Comparison of ENCODE assay signal across 16 cellular contexts in the genomic region with DNA sequence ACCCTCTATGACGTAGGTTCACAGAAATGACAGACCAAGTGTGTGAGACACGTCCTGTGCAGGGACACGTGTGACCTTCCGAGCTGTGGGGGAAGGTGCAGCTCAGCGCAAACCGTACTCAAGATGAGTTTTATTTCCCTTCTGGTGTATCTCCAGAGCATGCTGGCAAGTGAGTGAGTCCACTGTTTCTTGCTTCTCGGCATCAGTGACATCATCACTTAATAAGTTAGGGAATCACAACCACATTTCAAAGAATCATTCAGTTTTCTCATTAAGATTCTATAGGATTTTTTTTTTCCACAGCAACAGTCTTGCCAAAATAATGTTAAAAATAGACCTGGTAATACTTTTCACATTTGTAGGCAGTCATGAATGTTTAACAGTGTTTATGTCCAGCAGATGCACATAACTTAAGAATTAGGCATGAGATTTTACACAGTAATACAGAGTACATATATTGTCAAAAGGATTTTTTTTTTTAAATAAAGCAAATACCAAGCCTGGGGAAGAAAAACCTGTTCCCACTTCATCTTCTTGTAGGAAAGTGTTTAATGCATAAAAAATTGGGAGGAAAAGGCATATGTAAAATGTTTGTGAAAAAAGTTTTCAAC.
DNase-seq lines count a peak whose midpoint lies in the region; ATAC-seq, FAIRE-seq and TF ChIP-seq lines count a peak whose summit lies in the region.
"Had no signal": no experiment of that assay in that cellular context is flagged by ENCODE, and none has a peak within 500 bp of the region (broad histone marks: within the 10 kb centered on the region; RNA-seq: fewer than 3 reads in every experiment).

No MANE protein-coding gene starts in this region.

- H3K79me2 ChIP-seq in HepG2 (ENCODE audit: insufficient read depth, low read length), result no peaks in the 10 kb centered on the region

- TF ChIP-seq RAD21 in HepG2 (CRISPR knock-in tag; IDR thresholded peaks at IDR 0.05), result no peak

- POLR2A ChIA-PET in HepG2 (lab: Yijun Ruan, JAX), result no interaction called here

- intact Hi-C loops in HepG2 (cut with micrococcal nuclease; ENCODE audit: unreplicated experiment), result no loop called here
- intact Hi-C loops in right lobe of liver (cut with DNase I), result no loop called here
- intact Hi-C loops in colonic mucosa (cut with DNase I), result no loop called here

- 79% methylated on average over 7 of the region's 7 CpGs for WGBS in HepG2 (ENCODE audit: low lambda C conversion rate)
- WGBS in right lobe of liver (ENCODE audit: insufficient coverage, low coverage, low lambda C conversion rate, missing lambda C conversion rate), result 64% methylated on average over 6 of the region's 7 CpGs

- FAIRE-seq in HepG2 (lab: Jason Lieb, UNC), result no peak
- FAIRE-seq: H1 had no signal

- no peaks in the 10 kb centered on the region for H4K20me1 ChIP-seq in HepG2 (ENCODE audit: insufficient read depth, low read length)

- H3K9me3 ChIP-seq in HepG2 (ENCODE audit: low read length) (no peaks in the 10 kb centered on the region), right lobe of liver (no peaks in the 10 kb centered on the region), colonic mucosa (no peaks in the 10 kb centered on the region)

- in situ Hi-C loops in HepG2 (cut with HindIII; ENCODE audit: extremely low pct_ligation_motif_present, low pct_unique_long_range_greater_than_20kb) (no loop called here), astrocyte of the cerebellum (cut with HindIII; ENCODE audit: low sequenced_read_pairs) (no loop called here)

- H3K9ac ChIP-seq in HepG2 (ENCODE audit: insufficient read depth, low read depth, low read length) (no peak overlapping the region), colonic mucosa (ENCODE audit: low read depth in 2 of 2, low read length in 2 of 2) (no peak overlapping the region)

- no peak overlapping the region for H2AFZ ChIP-seq in HepG2 (ENCODE audit: low read length)

- H3K4me3 ChIP-seq in HepG2 (replicated peaks in 1 of 3; ENCODE audit: insufficient read depth in 1 of 3, low read depth in 2 of 3, low read length in 3 of 3) (no peak overlapping the region), right lobe of liver (no peak overlapping the region), astrocyte of the cerebellum (ENCODE audit: low read depth, low read length) (no peak overlapping the region), colonic mucosa (no peak overlapping the region)

- TF ChIP-seq CTCF in HepG2 (CRISPR knock-in tag; IDR thresholded peaks at IDR 0.05), result no peak
- TF ChIP-seq CTCF in right lobe of liver (IDR thresholded peaks at IDR 0.05), result no peak
- no peak for TF ChIP-seq CTCF in astrocyte of the cerebellum (IDR thresholded peaks at IDR 0.05; ENCODE audit: low read depth, low read length, missing control alignments)
- TF ChIP-seq CTCF in colonic mucosa (IDR thresholded peaks at IDR 0.05), result no peak

- H3K4me2 ChIP-seq in HepG2 (ENCODE audit: low read depth, low read length), result no peak overlapping the region

- BruUV-seq in HepG2 (replicated peaks; lab: Mats Ljungman, UMichigan), result no TSS peak

- no peak overlapping the region for H3K27ac ChIP-seq in HepG2 (ENCODE audit: extremely low read length, insufficient read depth, low read length)
- no peak overlapping the region for H3K27ac ChIP-seq in right lobe of liver
- H3K27ac ChIP-seq in colonic mucosa, result no peak overlapping the region
- H3K27ac ChIP-seq: 22Rv1 had no signal

- no peaks in the 10 kb centered on the region for H3K36me3 ChIP-seq in HepG2 (replicated peaks in 1 of 2; ENCODE audit: control insufficient read depth in 1 of 2, insufficient read depth in 2 of 2, low read length in 2 of 2)
- no peaks in the 10 kb centered on the region for H3K36me3 ChIP-seq in right lobe of liver
- H3K36me3 ChIP-seq in colonic mucosa, result no peaks in the 10 kb centered on the region

- peaks cover 11% of the 10 kb centered on the region for H3K4me1 ChIP-seq in HepG2 (ENCODE audit: insufficient read depth, low read length)
- H3K4me1 ChIP-seq in right lobe of liver, result peaks cover 0 to 9% (median 0%) of the 10 kb centered on the region in 4 donors
- H3K4me1 ChIP-seq in colonic mucosa, result no peaks in the 10 kb centered on the region

- no peak for TF ChIP-seq EP300 in HepG2 (IDR thresholded peaks at IDR 0.05; ENCODE audit: low read depth in 2 of 2, low read length in 2 of 2)
- TF ChIP-seq EP300 in HepG2 (CRISPR knock-in tag; IDR thresholded peaks at IDR 0.05; ENCODE audit: borderline replicate concordance), result no peak

- H3K27me3 ChIP-seq in HepG2 (ENCODE audit: control insufficient read depth in 1 of 2, insufficient read depth in 2 of 2, low read length in 2 of 2) (peaks cover 0 to 7% of the 10 kb centered on the region in 2 experiments; a peak in 2 of 5 replicates), right lobe of liver (no peaks in the 10 kb centered on the region), colonic mucosa (no peaks in the 10 kb centered on the region)

- ATAC-seq in HepG2, result no peak
- no peak for ATAC-seq in right lobe of liver
- ATAC-seq in GM18520 (IDR thresholded peaks at IDR 0.05; ENCODE audit: unreplicated experiment), result no peak

- DNase-seq in HepG2 (ENCODE audit: low spot score) (no peak), right lobe of liver (no peak), astrocyte of the cerebellum (ENCODE audit: low read depth) (peak; percentile 8), glomerular visceral epithelial cell (ENCODE audit: extremely low spot score) (peak; percentile 78), colonic mucosa (no peak), RKO (ENCODE audit: low spot score) (no peak)
- no peak for DNase-seq in stimulated activated CD8-positive, alpha-beta memory T cell treated with anti-CD3 and anti-CD28 coated beads, Interleukin-4, amount 100 ng/mL, for 48 hours
- DNase-seq: activated CD4-positive, alpha-beta T cell treated with anti-CD3 and anti-CD28 coated beads for 48 hours; CD4-positive, alpha-beta T cell; endodermal cell; NCI-H187; NCI-H446; stimulated activated CD4-positive, alpha-beta T cell treated with anti-CD3 and anti-CD28 coated beads, Interleukin-4, amount 100 ng/mL, for 1 hour had no signal

- TF ChIP-seq POLR2A in HepG2 (IDR thresholded peaks at IDR 0.05; ENCODE audit: insufficient read depth in 1 of 2, low read depth in 2 of 2, low read length in 2 of 2) (no peak), right lobe of liver (IDR thresholded peaks at IDR 0.05) (no peak)

- CTCF ChIA-PET in HepG2 (lab: Yijun Ruan, JAX; ENCODE audit: low intra/inter-chr PET ratio, low total read pairs), result no interaction called here

TF ChIP-seq in HepG2, 621 proteins besides CTCF, POLR2A, EP300 and RAD21:
- TF ChIP-seq RBAK (CRISPR knock-in tag; IDR thresholded peaks at IDR 0.05) (no peak), ZNF354B (CRISPR knock-in tag; IDR thresholded peaks at IDR 0.05) (no peak), CCDC6 (CRISPR knock-in tag; IDR thresholded peaks at IDR 0.05) (0 out of 2 replicates have a peak, but pooled peaks have one; percentile 8), NR3C1 (CRISPR knock-in tag; IDR thresholded peaks at IDR 0.05) (no peak), MXI1 (IDR thresholded peaks at IDR 0.05; ENCODE audit: borderline replicate concordance, low read depth, low read length) (no peak), ZSCAN31 (CRISPR knock-in tag; IDR thresholded peaks at IDR 0.05; ENCODE audit: low read depth) (no peak), HOXA3 (CRISPR knock-in tag; IDR thresholded peaks at IDR 0.05) (no peak), HOXD1 (CRISPR knock-in tag; IDR thresholded peaks at IDR 0.05) (no peak), ZNF431 (CRISPR knock-in tag; IDR thresholded peaks at IDR 0.05; ENCODE audit: borderline replicate concordance, low read depth) (no peak), ATF7 (IDR thresholded peaks at IDR 0.05) (peak; percentile 77), ATF7 (CRISPR knock-in tag; IDR thresholded peaks at IDR 0.05) (no peak), CREB1 (IDR thresholded peaks at IDR 0.05) (peak; percentile 69), CREB1 (CRISPR knock-in tag; IDR thresholded peaks at IDR 0.05) (no peak), ZFAT (CRISPR knock-in tag; conservative IDR thresholded peaks at IDR 0.05) (no peak), ZNF691 (CRISPR knock-in tag; IDR thresholded peaks at IDR 0.05; ENCODE audit: borderline replicate concordance, low read depth) (no peak), ZNF224 (CRISPR knock-in tag; IDR thresholded peaks at IDR 0.05) (no peak), ZNF326 (CRISPR knock-in tag; IDR thresholded peaks at IDR 0.05; ENCODE audit: borderline replicate concordance) (no peak)
- TF ChIP-seq, protein P1, sequence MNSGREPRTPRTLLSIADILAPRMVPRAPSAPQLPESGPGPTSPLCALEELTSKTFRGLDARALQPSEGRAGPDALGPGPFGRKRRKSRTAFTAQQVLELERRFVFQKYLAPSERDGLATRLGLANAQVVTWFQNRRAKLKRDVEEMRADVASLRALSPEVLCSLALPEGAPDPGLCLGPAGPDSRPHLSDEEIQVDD (CRISPR knock-in tag; IDR thresholded peaks at IDR 0.05; ENCODE audit: borderline replicate concordance), result no peak
- TF ChIP-seq, protein P2, sequence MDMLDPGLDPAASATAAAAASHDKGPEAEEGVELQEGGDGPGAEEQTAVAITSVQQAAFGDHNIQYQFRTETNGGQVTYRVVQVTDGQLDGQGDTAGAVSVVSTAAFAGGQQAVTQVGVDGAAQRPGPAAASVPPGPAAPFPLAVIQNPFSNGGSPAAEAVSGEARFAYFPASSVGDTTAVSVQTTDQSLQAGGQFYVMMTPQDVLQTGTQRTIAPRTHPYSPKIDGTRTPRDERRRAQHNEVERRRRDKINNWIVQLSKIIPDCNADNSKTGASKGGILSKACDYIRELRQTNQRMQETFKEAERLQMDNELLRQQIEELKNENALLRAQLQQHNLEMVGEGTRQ (IDR thresholded peaks at IDR 0.05; ENCODE audit: low read depth, low read length), result no peak
- TF ChIP-seq, protein P2 (CRISPR knock-in tag; IDR thresholded peaks at IDR 0.05; ENCODE audit: borderline replicate concordance), result no peak

Comparison
In these comparisons a context has a peak if more than half of its experiments do, and no peak if none do; other contexts are left out.
1. DNase-seq: peak in astrocyte of the cerebellum (single experiment) and glomerular visceral epithelial cell (single experiment); none in HepG2 (single experiment), right lobe of liver (0 of 3), stimulated activated CD8-positive, alpha-beta memory T cell treated with anti-CD3 and anti-CD28 coated beads, Interleukin-4, amount 100 ng/mL, for 48 hours (single experiment), colonic mucosa (single experiment) and RKO (single experiment).